Comparison of ENCODE assay signal across 8 cellular contexts in the genomic region with DNA sequence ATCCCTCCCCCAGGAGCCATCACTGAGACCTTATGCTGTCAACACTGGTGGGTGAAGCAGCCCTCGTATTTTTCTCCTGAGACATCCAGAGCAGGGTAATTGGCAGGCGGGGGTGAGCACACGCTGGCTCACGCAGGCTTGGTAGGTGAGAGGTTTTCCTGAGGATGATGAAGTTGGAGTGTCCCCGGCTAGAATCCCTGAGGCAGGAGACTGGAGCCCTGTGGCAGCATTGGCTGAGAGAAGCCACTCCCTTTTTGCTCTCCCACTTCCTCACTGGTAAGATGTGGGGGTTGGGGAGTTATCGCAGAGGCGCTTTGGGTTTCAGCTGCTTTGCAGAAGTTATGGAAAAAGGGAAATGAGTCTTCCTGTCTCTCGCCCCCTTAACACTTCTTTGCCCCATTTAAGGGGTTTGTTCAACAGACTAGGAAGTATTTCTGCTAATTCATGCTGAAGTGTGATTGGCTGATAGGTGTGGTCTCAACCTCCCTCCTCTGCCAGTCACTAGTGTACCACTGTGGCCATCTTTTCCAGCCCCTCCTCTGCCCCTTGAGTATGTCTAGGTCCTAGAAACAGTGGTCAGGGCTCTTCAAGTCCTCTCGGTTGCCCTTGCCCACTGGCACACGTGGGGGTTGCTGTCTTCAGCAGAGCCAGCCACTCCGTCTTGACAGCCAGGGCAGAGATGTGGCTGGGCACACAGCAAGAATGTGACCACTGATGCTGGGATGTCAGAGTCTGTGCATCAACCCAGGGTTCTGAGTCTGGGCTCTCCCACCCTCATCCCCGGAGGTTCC. TPM values are rescaled to one million over a fixed set of nuclear protein-coding genes. Genes with fewer than 3 reads are reported as not detected.
DNase-seq lines count a peak whose midpoint lies in the region; ATAC-seq lines count a peak whose summit lies in the region.

No MANE protein-coding gene starts in this region.

- H3K27me3 Mint-ChIP-seq in CD8-positive, alpha-beta memory T cell: no peaks in the 10 kb centered on the region

- DNase-seq in CD8-positive, alpha-beta memory T cell: peak; percentile 30 to 59 (median 39)
- DNase-seq in activated CD8-positive, alpha-beta memory T cell treated with anti-CD3 and anti-CD28 coated beads, Interleukin-2, amount 50 U/mL, for 48 hours: peak; percentile 74
- DNase-seq in germinal center (ENCODE audit: low spot score) (peak; percentile 82), sciatic nerve (ENCODE audit: low spot score) (no peak), cerebellar nuclear complex (lab: John Stamatoyannopoulos, UW) (no peak), SHP77 (lab: John Stamatoyannopoulos, UW) (no peak)

- peak overlapping the region; percentile 91 for H3K27ac ChIP-seq in CD8-positive, alpha-beta memory T cell (ENCODE audit: low read depth, low read length)
- H3K27ac ChIP-seq in HUES6 (ENCODE audit: low read depth, low read length): peak overlapping the region; percentile 4; the same call in 1 of the 2 replicates

- peak overlapping the region; percentile 41 to 91 (median 87) for H3K4me3 Mint-ChIP-seq in CD8-positive, alpha-beta memory T cell

- H3K9me3 ChIP-seq in CD8-positive, alpha-beta memory T cell (ENCODE audit: low read length): no peaks in the 10 kb centered on the region
- H3K9me3 ChIP-seq in HUES6 (ENCODE audit: control insufficient read depth, insufficient read depth, low read depth, low read length): no peaks in the 10 kb centered on the region

- H3K36me3 ChIP-seq in CD8-positive, alpha-beta memory T cell (ENCODE audit: insufficient read depth, low read length): peaks cover 4% of the 10 kb centered on the region
- peaks cover 27% of the 10 kb centered on the region for H3K36me3 ChIP-seq in HUES6 (ENCODE audit: control insufficient read depth, insufficient read depth, low read length)

- peak overlapping the region; percentile 86 to 99 (median 98) for H3K27ac Mint-ChIP-seq in CD8-positive, alpha-beta memory T cell

- H3K4me1 Mint-ChIP-seq in CD8-positive, alpha-beta memory T cell: peaks cover 50 to 66% (median 62%) of the 10 kb centered on the region in 3 donors

- ATAC-seq in GM21360 (IDR thresholded peaks at IDR 0.05; ENCODE audit: unreplicated experiment) (peak; percentile 29), sciatic nerve (peak; percentile 74)

- H3K36me3 Mint-ChIP-seq in CD8-positive, alpha-beta memory T cell: peaks cover 4 to 42% (median 4%) of the 10 kb centered on the region in 3 donors

- no peak overlapping the region for H3K9ac ChIP-seq in HUES6 (ENCODE audit: low read length)

- H3K9me3 Mint-ChIP-seq in CD8-positive, alpha-beta memory T cell: no peaks in the 10 kb centered on the region

- CTCF ChIA-PET in CD8-positive, alpha-beta memory T cell (lab: Charles Lee): interaction anchor here (1.1 kb wide), 1 partner anchor 27 kb away, joined by 5 read pairs; no protein-coding TSS in a partner anchor

- intact Hi-C loops in sciatic nerve (cut with DNase I): no loop called here

- peaks cover 79% of the 10 kb centered on the region for H3K4me1 ChIP-seq in CD8-positive, alpha-beta memory T cell (ENCODE audit: insufficient read depth, low read length)
- H3K4me1 ChIP-seq in HUES6 (ENCODE audit: control insufficient read depth, insufficient read depth, low read length): peaks cover 19% of the 10 kb centered on the region; the same call in 1 of the 2 replicates

- H3K27me3 ChIP-seq in CD8-positive, alpha-beta memory T cell (ENCODE audit: insufficient read depth, low read length, poor library complexity, severe bottlenecking): no peaks in the 10 kb centered on the region
- no peaks in the 10 kb centered on the region for H3K27me3 ChIP-seq in HUES6 (ENCODE audit: control insufficient read depth, insufficient read depth, low read length)

- peak overlapping the region; percentile 58 for H3K4me3 ChIP-seq in CD8-positive, alpha-beta memory T cell (ENCODE audit: low read length)
- no peak overlapping the region for H3K4me3 ChIP-seq in HUES6 (ENCODE audit: low read depth, low read length)

- POLR2A ChIA-PET in CD8-positive, alpha-beta memory T cell (lab: Charles Lee): interaction anchor here (0.6 to 1.7 kb wide), 6 partner anchors 10 to 172 kb away, joined by 3 to 13 read pairs (median 5); a partner anchor contains a TSS

RNA-seq across cellular contexts. Expression of a gene that starts 5.7 kb away (rescaled TPM):
- total RNA-seq in CD8-positive, alpha-beta memory T cell: 100 to 1,000 TPM; 238 to 258 TPM
- polyA plus RNA-seq in CD8-positive, alpha-beta memory T cell: 821 TPM
- 125 TPM for total RNA-seq in sciatic nerve

RNA-seq across cellular contexts. Expression of a gene that starts 28.2 kb away (rescaled TPM):
- 100 to 1,000 TPM; 198 to 210 TPM for total RNA-seq in CD8-positive, alpha-beta memory T cell
- polyA plus RNA-seq in CD8-positive, alpha-beta memory T cell: 32.8 TPM
- total RNA-seq in sciatic nerve: 76.1 TPM

RNA-seq across cellular contexts. Expression of a gene that starts 28.5 kb away (rescaled TPM):
- 100 to 1,000 TPM; 185 to 188 TPM for total RNA-seq in CD8-positive, alpha-beta memory T cell
- polyA plus RNA-seq in CD8-positive, alpha-beta memory T cell: 176 TPM
- 59.2 TPM for total RNA-seq in sciatic nerve

RNA-seq across cellular contexts. Expression of a gene that starts 54.5 kb away (rescaled TPM):
- 10 to 100 TPM; 86.5 to 86.6 TPM for total RNA-seq in CD8-positive, alpha-beta memory T cell
- polyA plus RNA-seq in CD8-positive, alpha-beta memory T cell: 74.7 TPM
- 110 TPM for total RNA-seq in sciatic nerve

RNA-seq across cellular contexts. Expression of a gene that starts 58.4 kb away (rescaled TPM):
- total RNA-seq in CD8-positive, alpha-beta memory T cell: 10 to 100 TPM in 1 of 2 experiments, 1 to 10 TPM in 1; 8.4 to 11.4 TPM
- 4.5 TPM for polyA plus RNA-seq in CD8-positive, alpha-beta memory T cell
- 4.4 TPM for total RNA-seq in sciatic nerve

Comparison
In these comparisons a context has a peak if more than half of its experiments do, and no peak if none do; other contexts are left out.
1. DNase-seq: peak in CD8-positive, alpha-beta memory T cell (5 of 5), activated CD8-positive, alpha-beta memory T cell treated with anti-CD3 and anti-CD28 coated beads, Interleukin-2, amount 50 U/mL, for 48 hours (single experiment) and germinal center (single experiment); none in sciatic nerve (single experiment), cerebellar nuclear complex (0 of 2) and SHP77 (0 of 2).